ENCODE assay signal across 1 cellular context in genomic region chr3:143973352-143974021, GRCh38.
TF ChIP-seq lines count a peak whose summit lies in the region.

No MANE protein-coding gene starts in this region.

TF ChIP-seq in HepG2, 621 proteins besides CTCF, POLR2A, EP300 and RAD21 (continued from another document and continues in another):
- no peak for TF ChIP-seq ZNF7 (CRISPR knock-in tag; IDR thresholded peaks at IDR 0.05)
- TF ChIP-seq SSRP1 (CRISPR knock-in tag; IDR thresholded peaks at IDR 0.05) = no peak
- TF ChIP-seq XBP1 (CRISPR knock-in tag; IDR thresholded peaks at IDR 0.05) = no peak
- TF ChIP-seq NCOR1 (IDR thresholded peaks at IDR 0.05; ENCODE audit: borderline replicate concordance, low read length) = no peak
- no peak for TF ChIP-seq ZNF441 (CRISPR knock-in tag; IDR thresholded peaks at IDR 0.05; ENCODE audit: borderline replicate concordance)
- no peak for TF ChIP-seq CSRNP1 (CRISPR knock-in tag; IDR thresholded peaks at IDR 0.05)
- no peak for TF ChIP-seq KAT8 (CRISPR knock-in tag; IDR thresholded peaks at IDR 0.05)
- no peak for TF ChIP-seq PAF1 (CRISPR knock-in tag; IDR thresholded peaks at IDR 0.05)
- peak; percentile 19; the same call in 1 of the 2 replicates for TF ChIP-seq TARDBP (CRISPR knock-in tag; IDR thresholded peaks at IDR 0.05)
- peak; percentile 31 for TF ChIP-seq FOSL2 (CRISPR knock-in tag; IDR thresholded peaks at IDR 0.05)
- TF ChIP-seq CHCHD3 (CRISPR knock-in tag; IDR thresholded peaks at IDR 0.05) = no peak
- TF ChIP-seq YEATS2 (CRISPR knock-in tag; IDR thresholded peaks at IDR 0.05; ENCODE audit: borderline replicate concordance) = no peak
- TF ChIP-seq, protein P1, sequence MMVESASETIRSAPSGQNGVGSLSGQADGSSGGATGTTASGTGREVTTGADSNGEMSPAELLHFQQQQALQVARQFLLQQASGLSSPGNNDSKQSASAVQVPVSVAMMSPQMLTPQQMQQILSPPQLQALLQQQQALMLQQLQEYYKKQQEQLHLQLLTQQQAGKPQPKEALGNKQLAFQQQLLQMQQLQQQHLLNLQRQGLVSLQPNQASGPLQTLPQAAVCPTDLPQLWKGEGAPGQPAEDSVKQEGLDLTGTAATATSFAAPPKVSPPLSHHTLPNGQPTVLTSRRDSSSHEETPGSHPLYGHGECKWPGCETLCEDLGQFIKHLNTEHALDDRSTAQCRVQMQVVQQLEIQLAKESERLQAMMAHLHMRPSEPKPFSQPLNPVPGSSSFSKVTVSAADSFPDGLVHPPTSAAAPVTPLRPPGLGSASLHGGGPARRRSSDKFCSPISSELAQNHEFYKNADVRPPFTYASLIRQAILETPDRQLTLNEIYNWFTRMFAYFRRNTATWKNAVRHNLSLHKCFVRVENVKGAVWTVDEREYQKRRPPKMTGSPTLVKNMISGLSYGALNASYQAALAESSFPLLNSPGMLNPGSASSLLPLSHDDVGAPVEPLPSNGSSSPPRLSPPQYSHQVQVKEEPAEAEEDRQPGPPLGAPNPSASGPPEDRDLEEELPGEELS (CRISPR knock-in tag; IDR thresholded peaks at IDR 0.05) = peak; percentile 89
- TF ChIP-seq PCBP2 (optimal IDR thresholded peaks at IDR 0.05; ENCODE audit: low read depth, low read length, poor library complexity, severe bottlenecking) = no peak
- TF ChIP-seq FOXJ3 (CRISPR knock-in tag; IDR thresholded peaks at IDR 0.05; ENCODE audit: borderline replicate concordance) = peak; percentile 59; the same call in 1 of the 2 replicates
- no peak for TF ChIP-seq MEIS1 (CRISPR knock-in tag; IDR thresholded peaks at IDR 0.05; ENCODE audit: borderline replicate concordance)
- no peak for TF ChIP-seq ZNF773 (CRISPR knock-in tag; IDR thresholded peaks at IDR 0.05; ENCODE audit: borderline replicate concordance)
- peak; percentile 57; the same call in 1 of the 2 replicates for TF ChIP-seq TCF7L2 (IDR thresholded peaks at IDR 0.05; ENCODE audit: low read depth, low read length)
- no peak for TF ChIP-seq TOE1 (CRISPR knock-in tag; IDR thresholded peaks at IDR 0.05)
- TF ChIP-seq TGIF2 (CRISPR knock-in tag; IDR thresholded peaks at IDR 0.05) = peak; percentile 43; the same call in 1 of the 2 replicates
- TF ChIP-seq REXO4 (CRISPR knock-in tag; IDR thresholded peaks at IDR 0.05; ENCODE audit: borderline replicate concordance) = no peak
- TF ChIP-seq SP4 (CRISPR knock-in tag; IDR thresholded peaks at IDR 0.05) = no peak
- TF ChIP-seq ZNF770 (CRISPR knock-in tag; IDR thresholded peaks at IDR 0.05) = no peak
- TF ChIP-seq ZSCAN25 (CRISPR knock-in tag; IDR thresholded peaks at IDR 0.05) = 0 out of 2 replicates have a peak, but pooled peaks have one; percentile 7
- no peak for TF ChIP-seq MIER3 (CRISPR knock-in tag; IDR thresholded peaks at IDR 0.05; ENCODE audit: borderline replicate concordance)
- no peak for TF ChIP-seq ZXDC (CRISPR knock-in tag; IDR thresholded peaks at IDR 0.05)
- no peak for TF ChIP-seq PITX1 (CRISPR knock-in tag; IDR thresholded peaks at IDR 0.05)
- no peak for TF ChIP-seq CREB3 (CRISPR knock-in tag; IDR thresholded peaks at IDR 0.05)
- no peak for TF ChIP-seq ZNF549 (CRISPR knock-in tag; IDR thresholded peaks at IDR 0.05)
- TF ChIP-seq AHDC1 (CRISPR knock-in tag; IDR thresholded peaks at IDR 0.05; ENCODE audit: borderline replicate concordance) = peak; percentile 39; the same call in 1 of the 2 replicates
- no peak for TF ChIP-seq GRHL1 (CRISPR knock-in tag; conservative IDR thresholded peaks at IDR 0.05)
- TF ChIP-seq ZBTB26 (CRISPR knock-in tag; IDR thresholded peaks at IDR 0.05; ENCODE audit: borderline replicate concordance) = no peak
- no peak for TF ChIP-seq ZNF563 (CRISPR knock-in tag; IDR thresholded peaks at IDR 0.05)
- peak; percentile 16; the same call in 1 of the 2 replicates for TF ChIP-seq ZBTB7B (CRISPR knock-in tag; IDR thresholded peaks at IDR 0.05)
- no peak for TF ChIP-seq ISX (CRISPR knock-in tag; conservative IDR thresholded peaks at IDR 0.05)
- TF ChIP-seq BCL6 (CRISPR knock-in tag; IDR thresholded peaks at IDR 0.05) = peak; percentile 75
- no peak for TF ChIP-seq ZNF382 (CRISPR knock-in tag; IDR thresholded peaks at IDR 0.05; ENCODE audit: borderline replicate concordance)
- no peak for TF ChIP-seq GFI1 (CRISPR knock-in tag; IDR thresholded peaks at IDR 0.05; ENCODE audit: borderline replicate concordance)
- TF ChIP-seq ZSCAN9 (CRISPR knock-in tag; IDR thresholded peaks at IDR 0.05; ENCODE audit: borderline replicate concordance) = peak; percentile 29; the same call in 1 of the 2 replicates
- TF ChIP-seq, protein P2, sequence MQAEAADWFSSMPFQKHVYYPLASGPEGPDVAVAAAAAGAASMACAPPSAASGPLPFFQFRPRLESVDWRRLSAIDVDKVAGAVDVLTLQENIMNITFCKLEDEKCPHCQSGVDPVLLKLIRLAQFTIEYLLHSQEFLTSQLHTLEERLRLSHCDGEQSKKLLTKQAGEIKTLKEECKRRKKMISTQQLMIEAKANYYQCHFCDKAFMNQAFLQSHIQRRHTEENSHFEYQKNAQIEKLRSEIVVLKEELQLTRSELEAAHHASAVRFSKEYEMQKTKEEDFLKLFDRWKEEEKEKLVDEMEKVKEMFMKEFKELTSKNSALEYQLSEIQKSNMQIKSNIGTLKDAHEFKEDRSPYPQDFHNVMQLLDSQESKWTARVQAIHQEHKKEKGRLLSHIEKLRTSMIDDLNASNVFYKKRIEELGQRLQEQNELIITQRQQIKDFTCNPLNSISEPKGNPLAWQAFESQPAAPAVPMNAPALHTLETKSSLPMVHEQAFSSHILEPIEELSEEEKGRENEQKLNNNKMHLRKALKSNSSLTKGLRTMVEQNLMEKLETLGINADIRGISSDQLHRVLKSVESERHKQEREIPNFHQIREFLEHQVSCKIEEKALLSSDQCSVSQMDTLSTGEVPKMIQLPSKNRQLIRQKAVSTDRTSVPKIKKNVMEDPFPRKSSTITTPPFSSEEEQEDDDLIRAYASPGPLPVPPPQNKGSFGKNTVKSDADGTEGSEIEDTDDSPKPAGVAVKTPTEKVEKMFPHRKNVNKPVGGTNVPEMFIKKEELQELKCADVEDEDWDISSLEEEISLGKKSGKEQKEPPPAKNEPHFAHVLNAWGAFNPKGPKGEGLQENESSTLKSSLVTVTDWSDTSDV (CRISPR knock-in tag; IDR thresholded peaks at IDR 0.05) = no peak
- no peak for TF ChIP-seq AHR (CRISPR knock-in tag; IDR thresholded peaks at IDR 0.05)
